1 cellular context compared by ENCODE assay signal in genomic region chr19:18379803-18380747, GRCh38.
A peak's percentile ranks its signal among the peaks of the same experiment; 100 is the strongest.
TF ChIP-seq lines count a peak whose summit lies in the region.

No MANE protein-coding gene starts in this region.

TF ChIP-seq in HepG2, 621 proteins besides CTCF, POLR2A, EP300 and RAD21 (continued from another document and continues in another):
- peak; percentile 67; the same call in 1 of the 2 replicates for TF ChIP-seq TMF1 (CRISPR knock-in tag; IDR thresholded peaks at IDR 0.05; ENCODE audit: low read depth)
- peak; percentile 88 for TF ChIP-seq HIVEP1 (CRISPR knock-in tag; IDR thresholded peaks at IDR 0.05)
- peak; percentile 62 for TF ChIP-seq TBL1XR1 (IDR thresholded peaks at IDR 0.05; ENCODE audit: borderline replicate concordance, low read length, partially characterized antibody)
- TF ChIP-seq KDM5B (CRISPR knock-in tag; IDR thresholded peaks at IDR 0.05; ENCODE audit: borderline replicate concordance), result peak; percentile 77; the same call in 1 of the 2 replicates
- peak; percentile 96; the same call in 1 of the 2 replicates for TF ChIP-seq ZBTB38 (CRISPR knock-in tag; IDR thresholded peaks at IDR 0.05)
- TF ChIP-seq NR2F6 (IDR thresholded peaks at IDR 0.05), result peak; percentile 98
- peak; percentile 95 for TF ChIP-seq NR2F6 (CRISPR knock-in tag; IDR thresholded peaks at IDR 0.05)
- TF ChIP-seq HNF1A (IDR thresholded peaks at IDR 0.05; ENCODE audit: low read depth), result peak; percentile 51; the same call in 1 of the 2 replicates
- TF ChIP-seq HNF1A (CRISPR knock-in tag; IDR thresholded peaks at IDR 0.05; ENCODE audit: borderline replicate concordance), result peak; percentile 92
- 0 out of 2 replicates have a peak, but pooled peaks have one; percentile 55 for TF ChIP-seq PRMT3 (CRISPR knock-in tag; IDR thresholded peaks at IDR 0.05; ENCODE audit: borderline replicate concordance, low read depth)
- TF ChIP-seq CHD4 (IDR thresholded peaks at IDR 0.05; ENCODE audit: borderline replicate concordance, low read length), result peak; percentile 52
- TF ChIP-seq, protein P1, sequence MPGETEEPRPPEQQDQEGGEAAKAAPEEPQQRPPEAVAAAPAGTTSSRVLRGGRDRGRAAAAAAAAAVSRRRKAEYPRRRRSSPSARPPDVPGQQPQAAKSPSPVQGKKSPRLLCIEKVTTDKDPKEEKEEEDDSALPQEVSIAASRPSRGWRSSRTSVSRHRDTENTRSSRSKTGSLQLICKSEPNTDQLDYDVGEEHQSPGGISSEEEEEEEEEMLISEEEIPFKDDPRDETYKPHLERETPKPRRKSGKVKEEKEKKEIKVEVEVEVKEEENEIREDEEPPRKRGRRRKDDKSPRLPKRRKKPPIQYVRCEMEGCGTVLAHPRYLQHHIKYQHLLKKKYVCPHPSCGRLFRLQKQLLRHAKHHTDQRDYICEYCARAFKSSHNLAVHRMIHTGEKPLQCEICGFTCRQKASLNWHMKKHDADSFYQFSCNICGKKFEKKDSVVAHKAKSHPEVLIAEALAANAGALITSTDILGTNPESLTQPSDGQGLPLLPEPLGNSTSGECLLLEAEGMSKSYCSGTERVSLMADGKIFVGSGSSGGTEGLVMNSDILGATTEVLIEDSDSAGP (CRISPR knock-in tag; IDR thresholded peaks at IDR 0.05; ENCODE audit: borderline replicate concordance), result peak; percentile 88
- TF ChIP-seq RERE (CRISPR knock-in tag; IDR thresholded peaks at IDR 0.05; ENCODE audit: low read depth), result peak; percentile 95
- 0 out of 2 replicates have a peak, but pooled peaks have one; percentile 43 for TF ChIP-seq ZNF138 (CRISPR knock-in tag; IDR thresholded peaks at IDR 0.05; ENCODE audit: low read depth)
- TF ChIP-seq ZNF552 (CRISPR knock-in tag; IDR thresholded peaks at IDR 0.05; ENCODE audit: borderline replicate concordance), result peak; percentile 81; the same call in 1 of the 2 replicates
- TF ChIP-seq NAIF1 (CRISPR knock-in tag; IDR thresholded peaks at IDR 0.05; ENCODE audit: borderline replicate concordance), result peak; percentile 74; the same call in 1 of the 2 replicates
- TF ChIP-seq ATAD3A (CRISPR knock-in tag; IDR thresholded peaks at IDR 0.05), result no peak
- peak; percentile 71 for TF ChIP-seq GABPB1 (CRISPR knock-in tag; IDR thresholded peaks at IDR 0.05)
- TF ChIP-seq PHB2 (IDR thresholded peaks at IDR 0.05; ENCODE audit: partially characterized antibody), result no peak
- no peak for TF ChIP-seq ZNF646 (CRISPR knock-in tag; IDR thresholded peaks at IDR 0.05)
- TF ChIP-seq ZNF670 (CRISPR knock-in tag; IDR thresholded peaks at IDR 0.05; ENCODE audit: borderline replicate concordance), result peak; percentile 98
- peak; percentile 57; the same call in 1 of the 2 replicates for TF ChIP-seq TRIM24 (CRISPR knock-in tag; IDR thresholded peaks at IDR 0.05)
- no peak for TF ChIP-seq ELK4 (CRISPR knock-in tag; IDR thresholded peaks at IDR 0.05; ENCODE audit: borderline replicate concordance)
- peak; percentile 83 for TF ChIP-seq CSRNP1 (CRISPR knock-in tag; IDR thresholded peaks at IDR 0.05)
- TF ChIP-seq RNF2 (conservative IDR thresholded peaks at IDR 0.05; ENCODE audit: low read depth), result no peak
- 0 out of 2 replicates have a peak, but pooled peaks have one; percentile 21 for TF ChIP-seq ZNF3 (CRISPR knock-in tag; IDR thresholded peaks at IDR 0.05)
- peak; percentile 91; the same call in 1 of the 2 replicates for TF ChIP-seq ZNF414 (CRISPR knock-in tag; IDR thresholded peaks at IDR 0.05)
- peak; percentile 23; the same call in 1 of the 2 replicates for TF ChIP-seq ZNF230 (CRISPR knock-in tag; IDR thresholded peaks at IDR 0.05)
- TF ChIP-seq, protein P2, sequence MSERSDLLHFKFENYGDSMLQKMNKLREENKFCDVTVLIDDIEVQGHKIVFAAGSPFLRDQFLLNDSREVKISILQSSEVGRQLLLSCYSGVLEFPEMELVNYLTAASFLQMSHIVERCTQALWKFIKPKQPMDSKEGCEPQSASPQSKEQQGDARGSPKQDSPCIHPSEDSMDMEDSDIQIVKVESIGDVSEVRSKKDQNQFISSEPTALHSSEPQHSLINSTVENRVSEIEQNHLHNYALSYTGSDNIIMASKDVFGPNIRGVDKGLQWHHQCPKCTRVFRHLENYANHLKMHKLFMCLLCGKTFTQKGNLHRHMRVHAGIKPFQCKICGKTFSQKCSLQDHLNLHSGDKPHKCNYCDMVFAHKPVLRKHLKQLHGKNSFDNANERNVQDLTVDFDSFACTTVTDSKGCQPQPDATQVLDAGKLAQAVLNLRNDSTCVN (CRISPR knock-in tag; IDR thresholded peaks at IDR 0.05; ENCODE audit: borderline replicate concordance), result no peak
